ENCODE assay signal across 8 cellular contexts in genomic region chr12:65891987-65892481, GRCh38.
DNase-seq lines count a peak whose midpoint lies in the region; FAIRE-seq and TF ChIP-seq lines count a peak whose summit lies in the region.

No MANE protein-coding gene starts in this region.

- CTCF ChIA-PET in HEK293 (lab: Yijun Ruan, JAX), result interaction anchor here (0.5 to 0.8 kb wide), 3 partner anchors 175 to 1016 kb away, joined by 3 read pairs; no protein-coding TSS in a partner anchor

- peaks cover 45% of the 10 kb centered on the region for H4K20me1 ChIP-seq in keratinocyte (ENCODE audit: control insufficient read depth, extremely low read depth, insufficient read depth, low read length)

- no peaks in the 10 kb centered on the region; the same call in 1 of the 2 replicates for H3K9me3 ChIP-seq in HEK293 (ENCODE audit: control insufficient read depth, insufficient read depth, low read depth, low read length)
- no peaks in the 10 kb centered on the region for H3K9me3 ChIP-seq in keratinocyte (ENCODE audit: control insufficient read depth, low read depth, low read length)

- DNase-seq in astrocyte of the spinal cord (ENCODE audit: low read depth, low spot score), result peak; percentile 99
- DNase-seq in keratinocyte (ENCODE audit: low read depth, low spot score), result peak; percentile 76
- peak; percentile 99 for DNase-seq in stromal cell of bone marrow (ENCODE audit: low read depth)
- no peak for DNase-seq in NCI-H2171 treated with DMSO at 0.1 percent for 48 hours (lab: John Stamatoyannopoulos, UW)
- no peak for DNase-seq in D721Med (ENCODE audit: insufficient read length, low spot score)
- DNase-seq in activated effector memory CD4-positive, alpha-beta T cell treated with Interleukin-2 at 50 U/mL for 16 hours, result no peak
- no peak for DNase-seq in NCI-H187 treated with DMSO at 0.1 percent for 48 hours (lab: John Stamatoyannopoulos, UW)

- H3K9me1 ChIP-seq in keratinocyte (ENCODE audit: control insufficient read depth, extremely low read depth, insufficient read depth, low read length), result peaks cover 9% of the 10 kb centered on the region

- H3K4me3 ChIP-seq in HEK293 (ENCODE audit: low read depth, low read length) (no peak overlapping the region), astrocyte of the spinal cord (ENCODE audit: low read depth, low read length) (no peak overlapping the region), keratinocyte (ENCODE audit: control insufficient read depth in 2 of 3, extremely low read depth in 1 of 3, insufficient read depth in 2 of 3, low read depth in 1 of 3, low read length in 3 of 3) (peak overlapping the region in 2 of 3 experiments; percentile 22 to 26)

- peaks cover 57% of the 10 kb centered on the region for H3K4me1 ChIP-seq in HEK293 (ENCODE audit: control insufficient read depth, insufficient read depth, low read length)
- H3K4me1 ChIP-seq in keratinocyte (ENCODE audit: control insufficient read depth, extremely low read depth, insufficient read depth, low read length), result peaks cover 75% of the 10 kb centered on the region

- peak overlapping the region; percentile 62 for H3K9ac ChIP-seq in keratinocyte (ENCODE audit: control insufficient read depth, extremely low read depth, insufficient read depth, low read length)

- peaks cover 75% of the 10 kb centered on the region for H3K79me2 ChIP-seq in keratinocyte (ENCODE audit: control insufficient read depth, insufficient read depth, low read length)

- in situ Hi-C loops in astrocyte of the spinal cord (cut with HindIII; ENCODE audit: low sequenced_read_pairs), result no loop called here

- no peaks in the 10 kb centered on the region for H3K27me3 ChIP-seq in keratinocyte (ENCODE audit: control insufficient read depth, extremely low read depth, insufficient read depth, low read length)

- TF ChIP-seq CTCF in HEK293 (tag by site-specific recombination; IDR thresholded peaks at IDR 0.05), result no peak
- no peak for TF ChIP-seq CTCF in astrocyte of the spinal cord (IDR thresholded peaks at IDR 0.05; ENCODE audit: low read depth, low read length)
- no peak for TF ChIP-seq CTCF in keratinocyte (optimal IDR thresholded peaks at IDR 0.05 in 1 of 3, IDR thresholded peaks at IDR 0.05 in 1 of 3, conservative IDR thresholded peaks at IDR 0.05 in 1 of 3; ENCODE audit: extremely low read depth in 1 of 3, insufficient read depth in 2 of 3, low read length in 3 of 3)
- TF ChIP-seq CTCF in D721Med (IDR thresholded peaks at IDR 0.05; ENCODE audit: insufficient read depth, missing control alignments), result no peak

- POLR2A ChIA-PET in HEK293 (lab: Yijun Ruan, JAX), result no interaction called here

- dilution Hi-C loops in keratinocyte (cut with MboI; ENCODE audit: extremely low pct_ligation_motif_present, low sequenced_read_pairs), result no loop called here

- FAIRE-seq in keratinocyte (lab: Jason Lieb, UNC) (peak; percentile 98), D721Med (lab: Jason Lieb, UNC) (no peak)

- H2AFZ ChIP-seq in keratinocyte (ENCODE audit: control insufficient read depth, low read length), result no peak overlapping the region

- peak overlapping the region; percentile 79 for H3K4me2 ChIP-seq in keratinocyte (ENCODE audit: control insufficient read depth, extremely low read depth, insufficient read depth, low read depth, low read length)

- H3K36me3 ChIP-seq in HEK293 (ENCODE audit: control insufficient read depth in 2 of 2, insufficient read depth in 1 of 2, low read length in 2 of 2), result no peaks in the 10 kb centered on the region
- H3K36me3 ChIP-seq in keratinocyte (ENCODE audit: control insufficient read depth in 2 of 2, extremely low read depth in 1 of 2, insufficient read depth in 2 of 2, low read length in 2 of 2), result peaks cover 3 to 23% of the 10 kb centered on the region in 2 experiments

- H3K27ac ChIP-seq in HEK293 (ENCODE audit: extremely low read depth, low read depth, low read length), result peak overlapping the region; percentile 71
- peak overlapping the region; percentile 81 for H3K27ac ChIP-seq in keratinocyte (ENCODE audit: control insufficient read depth, insufficient read depth, low read length)

TF ChIP-seq in HEK293, 187 proteins besides CTCF, POLR2A, EP300 and RAD21 (continues in another document):
- TF ChIP-seq ZNF274 (IDR thresholded peaks at IDR 0.05; ENCODE audit: low read length) (no peak), ZNF274 (tag by site-specific recombination; IDR thresholded peaks at IDR 0.05; ENCODE audit: borderline replicate concordance) (no peak), ZEB2 (tag by site-specific recombination; IDR thresholded peaks at IDR 0.05) (peak; percentile 85), ZNF114 (tag by site-specific recombination; IDR thresholded peaks at IDR 0.05) (no peak), ZNF704 (tag by site-specific recombination; IDR thresholded peaks at IDR 0.05) (no peak), PRDM10 (tag by site-specific recombination; IDR thresholded peaks at IDR 0.05) (peak; percentile 50), GLI2 (tag by site-specific recombination; IDR thresholded peaks at IDR 0.05; ENCODE audit: borderline replicate concordance, low read depth) (peak; percentile 38), ZNF280D (tag by site-specific recombination; IDR thresholded peaks at IDR 0.05) (no peak)

Comparison
In these comparisons a context has a peak if more than half of its experiments do, and no peak if none do; other contexts are left out.
1. H3K4me3 ChIP-seq: peak in keratinocyte (2 of 3); none in HEK293 (single experiment) and astrocyte of the spinal cord (single experiment).
2. DNase-seq: peak in astrocyte of the spinal cord (single experiment), keratinocyte (single experiment) and stromal cell of bone marrow (single experiment); none in NCI-H2171 treated with DMSO at 0.1 percent for 48 hours (single experiment), D721Med (single experiment), activated effector memory CD4-positive, alpha-beta T cell treated with Interleukin-2 at 50 U/mL for 16 hours (single experiment) and NCI-H187 treated with DMSO at 0.1 percent for 48 hours (single experiment).